ENCODE assay signal across 11 cellular contexts in genomic region chr15:45128971-45129639, GRCh38. TPM values are rescaled to one million over a fixed set of nuclear protein-coding genes. Genes with fewer than 3 reads are reported as not detected.
DNase-seq lines count a peak whose midpoint lies in the region; ATAC-seq and TF ChIP-seq lines count a peak whose summit lies in the region.
"Had no signal": no experiment of that assay in that cellular context is flagged by ENCODE, and none has a peak within 500 bp of the region (broad histone marks: within the 10 kb centered on the region; RNA-seq: fewer than 3 reads in every experiment).

No MANE protein-coding gene starts in this region.

- H3K27ac ChIP-seq in RWPE2 (ENCODE audit: poor library complexity, severe bottlenecking), result no peak overlapping the region
- no peak overlapping the region for H3K27ac ChIP-seq in thoracic aorta

- in situ Hi-C loops in ACHN (cut with HindIII; ENCODE audit: low pct_ligation_motif_present, low pct_unique_long_range_greater_than_20kb, low sequenced_read_pairs), result no loop called here

- no peak for ATAC-seq in RWPE2 (ENCODE audit: low read depth)
- peak; percentile 60 for ATAC-seq in esophagus mucosa
- no peak for ATAC-seq in thoracic aorta (ENCODE audit: insufficient number of reproducible peaks, low FRiP score, low read depth)
- ATAC-seq: HepG2 had no signal

- H3K4me3 ChIP-seq in RWPE2 (ENCODE audit: severe bottlenecking) (peak overlapping the region; percentile 36), thoracic aorta (peak overlapping the region; percentile 55)

- H3K9me3 ChIP-seq in RWPE2 (ENCODE audit: severe bottlenecking) (no peaks in the 10 kb centered on the region), thoracic aorta (no peaks in the 10 kb centered on the region)

- H3K27me3 ChIP-seq in RWPE2 (ENCODE audit: insufficient read depth, poor library complexity, severe bottlenecking) (no peaks in the 10 kb centered on the region), thoracic aorta (replicated peaks; ENCODE audit: insufficient read depth) (no peaks in the 10 kb centered on the region)

- H3K4me1 Mint-ChIP-seq in mesothelial cell of epicardium, result peaks cover 14% of the 10 kb centered on the region

- peak overlapping the region; percentile 58 for H3K4me3 Mint-ChIP-seq in mesothelial cell of epicardium

- H3K4me1 ChIP-seq in RWPE2 (ENCODE audit: insufficient read depth, poor library complexity, severe bottlenecking), result no peaks in the 10 kb centered on the region
- H3K4me1 ChIP-seq in thoracic aorta (ENCODE audit: control insufficient read depth in 1 of 2, low read depth in 2 of 2), result peaks cover 0 to 7% of the 10 kb centered on the region in 2 donors

- no peak for TF ChIP-seq CTCF in RWPE2 (IDR thresholded peaks at IDR 0.05; ENCODE audit: poor library complexity, severe bottlenecking)
- TF ChIP-seq CTCF in mesothelial cell of epicardium (IDR thresholded peaks at IDR 0.05; ENCODE audit: unreplicated experiment), result no peak
- TF ChIP-seq CTCF in thoracic aorta (IDR thresholded peaks at IDR 0.05), result no peak

- H3K36me3 ChIP-seq in RWPE2 (ENCODE audit: low read depth), result no peaks in the 10 kb centered on the region
- no peaks in the 10 kb centered on the region for H3K36me3 ChIP-seq in thoracic aorta

- H3K27ac Mint-ChIP-seq in mesothelial cell of epicardium, result no peak overlapping the region

- DNase-seq in RWPE2 (ENCODE audit: low spot score) (peak; percentile 68), mesothelial cell of epicardium (ENCODE audit: low spot score in 2 of 2, unreplicated experiment in 2 of 2) (no peak), thoracic aorta (ENCODE audit: low spot score) (no peak), OCI-M1 (lab: John Stamatoyannopoulos, UW) (no peak), ACHN (no peak), AG20443 (ENCODE audit: low spot score) (no peak)
- no peak for DNase-seq in activated CD8-positive, alpha-beta memory T cell treated with anti-CD3 and anti-CD28 coated beads, Interleukin-2, amount 50 U/mL, for 4 hours
- DNase-seq: NCI-H2029 treated with DMSO at 0.1 percent for 48 hours had no signal

- no peaks in the 10 kb centered on the region for H3K36me3 Mint-ChIP-seq in mesothelial cell of epicardium

- H3K27me3 Mint-ChIP-seq in mesothelial cell of epicardium (ENCODE audit: low read depth), result peaks cover 94% of the 10 kb centered on the region

- H3K9me3 Mint-ChIP-seq in mesothelial cell of epicardium, result no peaks in the 10 kb centered on the region

RNA-seq across cellular contexts. Expression of gene DUOXA1, which starts 0.6 kb away (rescaled TPM):
- 131 TPM for total RNA-seq in esophagus mucosa
- 5.8 to 7.5 TPM (median 6.6 TPM) in 3 replicates for total RNA-seq in mesothelial cell of epicardium
- 1 to 10 TPM in 1 of 2 donors, not detected in 1; 6.8 TPM for total RNA-seq in thoracic aorta
- total RNA-seq: HepG2, liver had no signal

RNA-seq across cellular contexts. Expression of gene DUOX1, which starts 0.7 kb away (rescaled TPM):
- total RNA-seq in esophagus mucosa (114 TPM), mesothelial cell of epicardium (6.8 to 7.9 TPM (median 7.2 TPM) in 3 replicates), thoracic aorta (under 1 TPM; 0.56 to 0.68 TPM)
- total RNA-seq: HepG2 had no signal

RNA-seq across cellular contexts. Expression of gene DUOXA2, which starts 15.0 kb away (rescaled TPM):
- total RNA-seq in esophagus mucosa (10.4 TPM), mesothelial cell of epicardium (not detected in 3 replicates), thoracic aorta (not detected)
- total RNA-seq: HepG2, liver had no signal

RNA-seq across cellular contexts. Expression of gene DUOX2, which starts 15.1 kb away (rescaled TPM):
- total RNA-seq in esophagus mucosa, result 29.3 TPM
- total RNA-seq in mesothelial cell of epicardium, result 1.5 to 2.3 TPM (median 1.6 TPM) in 3 replicates
- total RNA-seq in thoracic aorta, result under 1 TPM in 1 of 2 donors, not detected in 1; 0.42 TPM
- total RNA-seq: HepG2 had no signal

RNA-seq across cellular contexts. Expression of gene SHF, which starts 58.7 kb away (rescaled TPM):
- total RNA-seq in esophagus mucosa (1.6 TPM), mesothelial cell of epicardium (31.1 to 34.6 TPM (median 31.8 TPM) in 3 replicates), thoracic aorta (10 to 100 TPM; 15.1 to 18.7 TPM)

Comparison
In these comparisons a context has a peak if more than half of its experiments do, and no peak if none do; other contexts are left out.
1. RNA of gene DUOXA1, which starts 0.6 kb away (total RNA-seq): 131 TPM in esophagus mucosa (single experiment); 6.8 TPM in thoracic aorta and 5.8 to 7.5 TPM in mesothelial cell of epicardium; every median in the first group is over 10 times any median in the second.
2. RNA of gene DUOX1, which starts 0.7 kb away (total RNA-seq): 114 TPM in esophagus mucosa (single experiment); 6.8 to 7.9 TPM in mesothelial cell of epicardium and 0.56 to 0.68 TPM in thoracic aorta; every median in the first group is over 10 times any median in the second.
3. RNA of gene DUOXA2, which starts 15.0 kb away (total RNA-seq): 10.4 TPM in esophagus mucosa (single experiment); not detected in mesothelial cell of epicardium and not detected in thoracic aorta; every median in the first group is over 10 times any median in the second.